ENCODE assay signal across 8 cellular contexts in genomic region chr14:81219210-81219820, GRCh38. TPM values are rescaled to one million over a fixed set of nuclear protein-coding genes. Genes with fewer than 3 reads are reported as not detected.
DNase-seq lines count a peak whose midpoint lies in the region; ATAC-seq and TF ChIP-seq lines count a peak whose summit lies in the region.

No MANE protein-coding gene starts in this region.

- peaks cover 30 to 31% of the 10 kb centered on the region in 2 experiments for H3K4me1 Mint-ChIP-seq in H9
- H3K4me1 Mint-ChIP-seq in natural killer cell treated with Interleukin-12 subunit alpha and Interleukin-12 subunit beta and Interleukin-15 and Interleukin-18, amount 100 ng/mL, for 72 hours (ENCODE audit: low read depth in 2 of 2): peaks cover 22 to 29% of the 10 kb centered on the region in 2 donors

- peak overlapping the region; percentile 96 for H3K4me3 ChIP-seq in fibroblast of pulmonary artery (replicated peaks; ENCODE audit: low read depth, low read length)

- H3K36me3 ChIP-seq in ES-I3 (ENCODE audit: insufficient read depth, low read length): no peaks in the 10 kb centered on the region

- H3K56ac ChIP-seq in H9 (ENCODE audit: insufficient read length, low read depth, low read length): peak overlapping the region; percentile 97

- H3K79me1 ChIP-seq in H9 (ENCODE audit: insufficient read depth, low read depth, low read length, poor library complexity, severe bottlenecking): no peaks in the 10 kb centered on the region

- H3K18ac ChIP-seq in H9 (ENCODE audit: insufficient read length, low read depth, low read length): peak overlapping the region; percentile 99

- no peaks in the 10 kb centered on the region for H3K9me3 ChIP-seq in ES-I3 (ENCODE audit: control insufficient read depth, insufficient read depth, low read length)
- H3K9me3 ChIP-seq in H9 (ENCODE audit: control insufficient read depth, low read depth, low read length): no peaks in the 10 kb centered on the region

- no peak overlapping the region for H4K91ac ChIP-seq in H9 (ENCODE audit: insufficient read length, low read depth, low read length)

- H3K27ac ChIP-seq in H9 (ENCODE audit: insufficient read length, low read depth, low read length): peak overlapping the region; percentile 99

- H3K9me3 Mint-ChIP-seq in H9: peaks cover 0 to 5% of the 10 kb centered on the region in 2 experiments; a peak in 3 of 5 replicates
- H3K9me3 Mint-ChIP-seq in natural killer cell treated with Interleukin-12 subunit alpha and Interleukin-12 subunit beta and Interleukin-15 and Interleukin-18, amount 100 ng/mL, for 72 hours: no peaks in the 10 kb centered on the region

- H3K27me3 ChIP-seq in H9 (ENCODE audit: insufficient read depth, low read length): no peaks in the 10 kb centered on the region; the same call in 1 of the 2 replicates

- no peak overlapping the region for H2AFZ ChIP-seq in H9 (ENCODE audit: low read length)

- no CpG with 5 or more reads among the region's 31 CpGs for WGBS in H9 (ENCODE audit: extremely low coverage, insufficient read length, low lambda C conversion rate)

- peak overlapping the region; percentile 98 for H4K8ac ChIP-seq in H9 (replicated peaks; ENCODE audit: insufficient read length, low read depth, low read length)

- H3K27me3 Mint-ChIP-seq in H9 (ENCODE audit: low read depth): peaks cover 3% of the 10 kb centered on the region; the same call in 1 of the 2 replicates
- H3K27me3 Mint-ChIP-seq in natural killer cell treated with Interleukin-12 subunit alpha and Interleukin-12 subunit beta and Interleukin-15 and Interleukin-18, amount 100 ng/mL, for 72 hours: no peaks in the 10 kb centered on the region

- peak overlapping the region; percentile 91 for H3K4me2 ChIP-seq in H9 (ENCODE audit: insufficient read depth, insufficient read length, low read length)

- peak overlapping the region; percentile 72 for H3K23ac ChIP-seq in H9 (ENCODE audit: insufficient read length, low read depth, low read length)

- H2AK5ac ChIP-seq in H9 (ENCODE audit: insufficient read length, low read length): peak overlapping the region; percentile 92

- peaks cover 13% of the 10 kb centered on the region; the same call in 1 of the 2 replicates for H3K79me2 ChIP-seq in H9 (ENCODE audit: insufficient read depth, low read length)

- H4K5ac ChIP-seq in H9 (ENCODE audit: insufficient read length, low read depth, low read length): peak overlapping the region; percentile 98

- peak overlapping the region; percentile 94 for H2BK120ac ChIP-seq in H9 (ENCODE audit: low read depth, low read length, poor library complexity, severe bottlenecking)

- H3K14ac ChIP-seq in H9 (ENCODE audit: insufficient read depth, low read length): peak overlapping the region; percentile 99

- peak overlapping the region; percentile 100 for H3K27ac Mint-ChIP-seq in H9
- H3K27ac Mint-ChIP-seq in natural killer cell treated with Interleukin-12 subunit alpha and Interleukin-12 subunit beta and Interleukin-15 and Interleukin-18, amount 100 ng/mL, for 72 hours: peak overlapping the region; percentile 95 to 98

- H3K36me3 Mint-ChIP-seq in H9 (ENCODE audit: insufficient read depth in 1 of 3, low read depth in 3 of 3): peaks cover 13 to 29% (median 24%) of the 10 kb centered on the region in 3 experiments; a peak in 6 of 7 replicates
- H3K36me3 Mint-ChIP-seq in natural killer cell treated with Interleukin-12 subunit alpha and Interleukin-12 subunit beta and Interleukin-15 and Interleukin-18, amount 100 ng/mL, for 72 hours: peaks cover 5% of the 10 kb centered on the region

- peak overlapping the region; percentile 96 to 99 for H3K4me3 Mint-ChIP-seq in H9
- H3K4me3 Mint-ChIP-seq in natural killer cell treated with Interleukin-12 subunit alpha and Interleukin-12 subunit beta and Interleukin-15 and Interleukin-18, amount 100 ng/mL, for 72 hours: peak overlapping the region; percentile 98

- H4K20me1 ChIP-seq in H9 (ENCODE audit: control insufficient read depth, insufficient read depth, insufficient read length): no peaks in the 10 kb centered on the region

- H3K4me1 ChIP-seq in ES-I3 (ENCODE audit: insufficient read depth, low read length) (peaks cover 16% of the 10 kb centered on the region), H9 (ENCODE audit: insufficient read depth, low read length) (no peaks in the 10 kb centered on the region; the same call in none of the 2 replicates)

- peak; percentile 70 to 71 for ATAC-seq in natural killer cell treated with Interleukin-12 subunit alpha and Interleukin-12 subunit beta and Interleukin-15 and Interleukin-18, amount 100 ng/mL, for 72 hours

- TF ChIP-seq CTCF in H9 (conservative IDR thresholded peaks at IDR 0.05): no peak
- TF ChIP-seq CTCF in fibroblast of pulmonary artery (IDR thresholded peaks at IDR 0.05; ENCODE audit: low read length, missing control alignments): no peak

- peak overlapping the region; percentile 74 for H2BK12ac ChIP-seq in H9 (ENCODE audit: insufficient read length, low read depth, low read length)

- no peak overlapping the region for H2BK15ac ChIP-seq in H9 (ENCODE audit: low read depth, low read length)

- H3K4ac ChIP-seq in H9 (ENCODE audit: low read depth, low read length): peak overlapping the region; percentile 42; the same call in 1 of the 2 replicates

- H3T11ph ChIP-seq in H9 (ENCODE audit: low read length): peak overlapping the region; percentile 78

- H3K9ac ChIP-seq in ES-I3 (ENCODE audit: low read depth, low read length): peak overlapping the region; percentile 99
- peak overlapping the region; percentile 100 for H3K9ac ChIP-seq in H9 (ENCODE audit: extremely low read depth, insufficient read length, low read length)

- TF ChIP-seq POLR2A in Raji (IDR thresholded peaks at IDR 0.05; ENCODE audit: insufficient read depth, low read depth, low read length): peak; percentile 99

- peak; percentile 92 for DNase-seq in H9
- DNase-seq in M059J (ENCODE audit: low read depth): peak; percentile 95
- peak; percentile 93 for DNase-seq in activated effector memory CD4-positive, alpha-beta T cell treated with anti-CD3 and anti-CD28 coated beads, Interleukin-2, amount 50 U/mL, for 16 hours
- peak; percentile 99 for DNase-seq in fibroblast of pulmonary artery (ENCODE audit: low read depth)
- DNase-seq in natural killer cell treated with Interleukin-12 subunit alpha and Interleukin-12 subunit beta and Interleukin-15 and Interleukin-18, amount 100 ng/mL, for 72 hours (ENCODE audit: low spot score): peak; percentile 83
- DNase-seq in stimulated activated naive CD4-positive, alpha-beta T cell treated with Interleukin-2 at 50 U/mL for 16 hours (lab: John Stamatoyannopoulos, UW): peak; percentile 79

- H3K23me2 ChIP-seq in H9 (ENCODE audit: insufficient read length, low read depth, low read length, poor library complexity, severe bottlenecking): peaks cover 7% of the 10 kb centered on the region

- peak overlapping the region; percentile 93 for H2BK5ac ChIP-seq in H9 (ENCODE audit: insufficient read length, low read length)

- no peak overlapping the region for H2BK20ac ChIP-seq in H9 (ENCODE audit: low read depth, low read length, poor library complexity, severe bottlenecking)

RNA-seq across cellular contexts. Expression of gene GTF2A1, which starts 1.4 kb away (rescaled TPM):
- total RNA-seq in H9 (2021): 40.1 and 43.0 TPM in 2 replicates
- 11.7 and 15.1 TPM in 2 replicates for total RNA-seq in M059J (2014; rRNA removed; shearing (Covaris generic))
- total RNA-seq in natural killer cell treated with Interleukin-12 subunit alpha and Interleukin-12 subunit beta and Interleukin-15 and Interleukin-18, amount 100 ng/mL, for 72 hours: 10 to 100 TPM; 17.2 to 31.5 TPM

Comparison
In these comparisons a context has a peak if more than half of its experiments do, and no peak if none do; other contexts are left out.
1. Peak in every context shown above with its lines: DNase-seq, ATAC-seq, H3K4me3 ChIP-seq and H3K27ac ChIP-seq.